ENCODE assay signal across 9 cellular contexts in the genomic region with DNA sequence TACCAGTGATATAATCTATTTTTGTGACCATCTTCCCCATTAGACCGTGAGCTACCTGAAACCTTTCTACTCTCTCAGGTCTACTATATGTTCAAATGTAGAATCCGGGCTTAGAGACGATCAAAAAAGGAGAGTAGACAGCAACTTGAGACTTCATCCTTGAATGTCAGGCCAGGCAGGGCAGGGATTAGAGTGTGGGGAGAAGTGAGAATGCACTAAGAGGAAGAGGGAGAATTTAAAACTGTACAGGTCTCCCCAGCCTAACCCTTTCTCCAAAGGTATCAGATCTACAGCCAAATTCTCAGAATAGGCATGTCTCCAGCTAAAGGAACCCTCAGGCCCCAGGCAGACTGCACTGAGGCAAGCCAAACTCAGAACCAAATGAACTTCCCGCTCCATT. TPM values are rescaled to one million over a fixed set of nuclear protein-coding genes. Genes with fewer than 3 reads are reported as not detected.
A peak's percentile ranks its signal among the peaks of the same experiment; 100 is the strongest.
DNase-seq lines count a peak whose midpoint lies in the region; ATAC-seq and TF ChIP-seq lines count a peak whose summit lies in the region.
"Had no signal": no experiment of that assay in that cellular context is flagged by ENCODE, and none has a peak within 500 bp of the region (broad histone marks: within the 10 kb centered on the region; RNA-seq: fewer than 3 reads in every experiment).

No MANE protein-coding gene starts in this region.

- peaks cover 4% of the 10 kb centered on the region for H3K36me3 Mint-ChIP-seq in T-helper 17 cell (ENCODE audit: low read depth)

- H3K27me3 Mint-ChIP-seq in T-helper 17 cell, result no peaks in the 10 kb centered on the region

- peaks cover 10% of the 10 kb centered on the region for H3K4me1 ChIP-seq in HAP-1
- H3K4me1 ChIP-seq in skeletal muscle tissue (ENCODE audit: control insufficient read depth in 3 of 3, insufficient read depth in 3 of 3, low read length in 3 of 3), result peaks cover 55 to 64% (median 58%) of the 10 kb centered on the region in 3 donors

- H3K27me3 ChIP-seq in HAP-1 (ENCODE audit: low read depth) (no peaks in the 10 kb centered on the region), skeletal muscle tissue (ENCODE audit: control insufficient read depth in 3 of 3, insufficient read depth in 3 of 3, low read length in 3 of 3) (no peaks in the 10 kb centered on the region)

- peak overlapping the region; percentile 96 for H3K27ac ChIP-seq in skeletal muscle tissue (ENCODE audit: low read depth, low read length)

- peak overlapping the region; percentile 98 to 100 (median 99) for H3K9ac ChIP-seq in skeletal muscle tissue (ENCODE audit: low read depth in 1 of 3, low read length in 3 of 3)

- H3K27ac Mint-ChIP-seq in T-helper 17 cell, result peak overlapping the region; percentile 94

- H3K4me3 Mint-ChIP-seq in T-helper 17 cell, result peak overlapping the region; percentile 93

- in situ Hi-C loops in HAP-1 (cut with MboI; ENCODE audit: low sequenced_read_pairs), result no loop called here

- no peak for ATAC-seq in T-helper 17 cell
- ATAC-seq in GM18868 (IDR thresholded peaks at IDR 0.05; ENCODE audit: unreplicated experiment), result no peak

- DNase-seq in HAP-1 (ENCODE audit: low spot score in 2 of 2), result no peak
- DNase-seq in T-helper 17 cell, result no peak
- DNase-seq in fibroblast of villous mesenchyme (ENCODE audit: low read depth), result no peak
- DNase-seq in cerebellar nuclear complex (lab: John Stamatoyannopoulos, UW), result no peak
- no peak for DNase-seq in D341Med (ENCODE audit: low spot score)
- no peak for DNase-seq in activated CD4-positive, alpha-beta T cell treated with anti-CD3 and anti-CD28 coated beads, Interleukin-2, amount 50 U/mL, for 48 hours

- TF ChIP-seq CTCF in fibroblast of villous mesenchyme (IDR thresholded peaks at IDR 0.05; ENCODE audit: insufficient read depth, low read depth, low read length), result no peak

- H3K4me3 ChIP-seq in HAP-1 (peak overlapping the region; percentile 99), fibroblast of villous mesenchyme (ENCODE audit: low read depth, low read length) (peak overlapping the region; percentile 97), skeletal muscle tissue (ENCODE audit: low read length in 3 of 3) (peak overlapping the region; percentile 87 to 98 (median 88))

- no peaks in the 10 kb centered on the region for H3K9me3 ChIP-seq in HAP-1
- H3K9me3 ChIP-seq in T-helper 17 cell (ENCODE audit: control insufficient read depth, low read length, poor library complexity, severe bottlenecking), result no peaks in the 10 kb centered on the region
- no peaks in the 10 kb centered on the region for H3K9me3 ChIP-seq in skeletal muscle tissue (ENCODE audit: control insufficient read depth in 3 of 3, low read length in 3 of 3)

- H3K36me3 ChIP-seq in HAP-1 (replicated peaks) (peaks cover 38% of the 10 kb centered on the region), skeletal muscle tissue (ENCODE audit: control insufficient read depth in 3 of 3, insufficient read depth in 3 of 3, low read length in 3 of 3) (peaks cover 26 to 30% (median 30%) of the 10 kb centered on the region in 3 donors)

- H3K4me1 Mint-ChIP-seq in T-helper 17 cell, result peaks cover 38% of the 10 kb centered on the region

RNA-seq across cellular contexts. Expression of gene LAMTOR1, which starts 0.9 kb away (rescaled TPM):
- total RNA-seq in T-helper 17 cell, result 10 to 100 TPM; 43.7 to 74.6 TPM
- 155 and 174 TPM in 2 replicates for total RNA-seq in fibroblast of villous mesenchyme
- total RNA-seq in skeletal muscle tissue, result 42.3 TPM

RNA-seq across cellular contexts. Expression of gene TOMT, which starts 3.6 kb away (rescaled TPM):
- not detected for total RNA-seq in T-helper 17 cell
- total RNA-seq in fibroblast of villous mesenchyme, result not detected in 2 replicates
- total RNA-seq in skeletal muscle tissue, result not detected
- total RNA-seq: myocyte had no signal

RNA-seq across cellular contexts. Expression of gene ANAPC15, which starts 10.3 kb away (rescaled TPM):
- total RNA-seq in T-helper 17 cell (10 to 100 TPM; 47.0 to 54.6 TPM), fibroblast of villous mesenchyme (32.8 and 48.3 TPM in 2 replicates), skeletal muscle tissue (7.8 TPM)

RNA-seq across cellular contexts. Expression of gene LRRC51, which starts 21.5 kb away (rescaled TPM):
- 1 to 10 TPM in 1 of 2 donors, under 1 TPM in 1; 0.75 to 4.5 TPM for total RNA-seq in T-helper 17 cell
- total RNA-seq in fibroblast of villous mesenchyme, result 4.3 and 5.5 TPM in 2 replicates
- 2.6 TPM for total RNA-seq in skeletal muscle tissue

RNA-seq across cellular contexts. Expression of gene NUMA1, which starts 21.8 kb away (rescaled TPM):
- total RNA-seq in T-helper 17 cell (100 to 1,000 TPM; 207 to 208 TPM), fibroblast of villous mesenchyme (158 and 169 TPM in 2 replicates), skeletal muscle tissue (177 TPM)
